19 cellular contexts compared by ENCODE assay signal in genomic region chr3:198028718-198029117, GRCh38.
DNase-seq lines count a peak whose midpoint lies in the region; ATAC-seq and TF ChIP-seq lines count a peak whose summit lies in the region.
"Had no signal": no experiment of that assay in that cellular context is flagged by ENCODE, and none has a peak within 500 bp of the region (broad histone marks: within the 10 kb centered on the region; RNA-seq: fewer than 3 reads in every experiment).

No MANE protein-coding gene starts in this region.

- H3K14ac ChIP-seq in mesenchymal stem cell (ENCODE audit: low read length in 2 of 2): no peak overlapping the region

- H2BK12ac ChIP-seq in mesenchymal stem cell (ENCODE audit: low read length in 2 of 2): no peak overlapping the region

- TF ChIP-seq CTCF in Loucy (conservative IDR thresholded peaks at IDR 0.05; ENCODE audit: low read length) (no peak), cardiac fibroblast (IDR thresholded peaks at IDR 0.05; ENCODE audit: low read depth, low read length) (no peak)

- no peak overlapping the region for H2BK120ac ChIP-seq in mesenchymal stem cell (ENCODE audit: low read depth, low read length)

- no peaks in the 10 kb centered on the region for H3K27me3 ChIP-seq in Loucy (ENCODE audit: insufficient read depth, low read length, poor library complexity, severe bottlenecking)
- H3K27me3 ChIP-seq in mesenchymal stem cell (ENCODE audit: control insufficient read depth in 1 of 2, insufficient read depth in 1 of 2, low read length in 2 of 2): no peaks in the 10 kb centered on the region
- no peaks in the 10 kb centered on the region for H3K27me3 ChIP-seq in MG63
- H3K27me3 ChIP-seq: BLaER1, pancreas, tibial nerve had no signal

- no peak overlapping the region for H2BK15ac ChIP-seq in mesenchymal stem cell (ENCODE audit: low read depth, poor library complexity, severe bottlenecking)

- H3K79me1 ChIP-seq in mesenchymal stem cell (replicated peaks; ENCODE audit: low read length, poor library complexity, severe bottlenecking): no peaks in the 10 kb centered on the region

- no peaks in the 10 kb centered on the region for H4K20me1 ChIP-seq in Loucy (ENCODE audit: insufficient read depth, low read length, poor library complexity, severe bottlenecking)
- H4K20me1 ChIP-seq: BLaER1 had no signal

- H3K4me2 ChIP-seq in Loucy (ENCODE audit: low read depth, low read length, poor library complexity, severe bottlenecking) (no peak overlapping the region), mesenchymal stem cell (ENCODE audit: low read length, poor library complexity, severe bottlenecking) (no peak overlapping the region)
- H3K4me2 ChIP-seq: BLaER1 had no signal

- no peak overlapping the region for H3K18ac ChIP-seq in mesenchymal stem cell (ENCODE audit: low read depth in 1 of 2, low read length in 2 of 2)

- H3K9me3 Mint-ChIP-seq in stimulated activated naive CD8-positive, alpha-beta T cell treated with anti-CD3 and anti-CD28 coated beads, Interleukin-15, amount 100 ng/mL, for 72 hours: no peaks in the 10 kb centered on the region
- H3K9me3 Mint-ChIP-seq: T-cell had no signal

- H3K9me3 ChIP-seq in Loucy (ENCODE audit: insufficient read depth, low read depth, low read length) (no peaks in the 10 kb centered on the region), mesenchymal stem cell (ENCODE audit: control insufficient read depth, low read length) (no peaks in the 10 kb centered on the region), MG63 (no peaks in the 10 kb centered on the region)
- H3K9me3 ChIP-seq: BLaER1, pancreas, tibial nerve had no signal

- no peaks in the 10 kb centered on the region for H3K4me1 Mint-ChIP-seq in stimulated activated naive CD8-positive, alpha-beta T cell treated with anti-CD3 and anti-CD28 coated beads, Interleukin-15, amount 100 ng/mL, for 72 hours
- H3K4me1 Mint-ChIP-seq: T-cell had no signal

- WGBS in mesenchymal stem cell: 93% methylated on average over 6 of the region's 6 CpGs

- no peak overlapping the region for H3K27ac ChIP-seq in mesenchymal stem cell (ENCODE audit: low read length, poor library complexity, severe bottlenecking)
- H3K27ac ChIP-seq: BLaER1, pancreas, tibial nerve had no signal

- no peaks in the 10 kb centered on the region for H3K79me2 ChIP-seq in Loucy (ENCODE audit: insufficient read depth, low read length)

- no peak overlapping the region for H4K91ac ChIP-seq in mesenchymal stem cell (ENCODE audit: low read length)

- DNase-seq in ELR (ENCODE audit: low read depth): peak; percentile 11
- peak; percentile 33 to 34 for DNase-seq in cardiac fibroblast (ENCODE audit: low read depth in 2 of 2)
- no peak for DNase-seq in mesenchymal stem cell
- no peak for DNase-seq in MG63
- DNase-seq in stimulated activated naive CD8-positive, alpha-beta T cell treated with anti-CD3 and anti-CD28 coated beads, Interleukin-15, amount 100 ng/mL, for 72 hours: no peak
- DNase-seq: cortex of kidney, DMS 273 treated with DMSO at 0.1 percent for 48 hours, erythroblast, H7, left colon, NCI-H2081, NCI-H82, pancreas, T-cell had no signal

- no peak overlapping the region for H2AK5ac ChIP-seq in mesenchymal stem cell (ENCODE audit: low read length, severe bottlenecking)

- H3K4me3 ChIP-seq in Loucy (ENCODE audit: low read length, poor library complexity, severe bottlenecking) (no peak overlapping the region), cardiac fibroblast (replicated peaks in 1 of 2; ENCODE audit: low read depth in 2 of 2, low read length in 2 of 2) (no peak overlapping the region), mesenchymal stem cell (ENCODE audit: insufficient read depth in 1 of 2, low read depth in 1 of 2, low read length in 2 of 2) (peak overlapping the region in 1 of 2 experiments; percentile 11), MG63 (no peak overlapping the region)
- H3K4me3 ChIP-seq: BLaER1, pancreas, tibial nerve had no signal

- H3K9me2 ChIP-seq in Loucy (replicated peaks; ENCODE audit: low read depth, low read length): no peaks in the 10 kb centered on the region

- no peak overlapping the region for H3K4ac ChIP-seq in mesenchymal stem cell (ENCODE audit: low read depth in 1 of 2, low read length in 2 of 2)

- H3K9ac ChIP-seq in Loucy (ENCODE audit: low read depth, low read length, poor library complexity, severe bottlenecking) (no peak overlapping the region), mesenchymal stem cell (ENCODE audit: low read length) (peak overlapping the region; percentile 44)
- H3K9ac ChIP-seq: BLaER1 had no signal

- no peak for ATAC-seq in GM19035 (IDR thresholded peaks at IDR 0.05; ENCODE audit: unreplicated experiment)
- ATAC-seq in HG02884 (IDR thresholded peaks at IDR 0.05; ENCODE audit: unreplicated experiment): no peak
- no peak for ATAC-seq in stimulated activated naive CD8-positive, alpha-beta T cell treated with anti-CD3 and anti-CD28 coated beads, Interleukin-15, amount 100 ng/mL, for 72 hours
- ATAC-seq: left colon, pancreas, T-cell had no signal

- no peaks in the 10 kb centered on the region for H3F3A ChIP-seq in Loucy (ENCODE audit: low read depth)

- no peak overlapping the region for H3K23ac ChIP-seq in mesenchymal stem cell (ENCODE audit: low read length in 2 of 2)

- H3K27ac Mint-ChIP-seq in stimulated activated naive CD8-positive, alpha-beta T cell treated with anti-CD3 and anti-CD28 coated beads, Interleukin-15, amount 100 ng/mL, for 72 hours: no peak overlapping the region
- H3K27ac Mint-ChIP-seq: T-cell had no signal

- no peaks in the 10 kb centered on the region for H3K36me3 ChIP-seq in Loucy (ENCODE audit: insufficient read depth, low read length)
- peaks cover 3 to 23% of the 10 kb centered on the region in 2 experiments for H3K36me3 ChIP-seq in mesenchymal stem cell (ENCODE audit: control insufficient read depth in 1 of 2, insufficient read depth in 2 of 2, low read depth in 1 of 2, low read length in 2 of 2)
- no peaks in the 10 kb centered on the region for H3K36me3 ChIP-seq in MG63
- H3K36me3 ChIP-seq: BLaER1 had no signal

- no peaks in the 10 kb centered on the region for H3K27me3 Mint-ChIP-seq in stimulated activated naive CD8-positive, alpha-beta T cell treated with anti-CD3 and anti-CD28 coated beads, Interleukin-15, amount 100 ng/mL, for 72 hours
- H3K27me3 Mint-ChIP-seq: T-cell had no signal

- no peak overlapping the region for H2BK5ac ChIP-seq in mesenchymal stem cell (ENCODE audit: low read depth, low read length, poor library complexity, severe bottlenecking)

- no peak overlapping the region for H3K4me3 Mint-ChIP-seq in stimulated activated naive CD8-positive, alpha-beta T cell treated with anti-CD3 and anti-CD28 coated beads, Interleukin-15, amount 100 ng/mL, for 72 hours
- H3K4me3 Mint-ChIP-seq: T-cell had no signal

- H2AFZ ChIP-seq in Loucy (ENCODE audit: low read length) (peak overlapping the region; percentile 7; the same call in 1 of the 2 replicates), mesenchymal stem cell (ENCODE audit: low read depth, low read length) (no peak overlapping the region)

- H4K8ac ChIP-seq in mesenchymal stem cell (ENCODE audit: low read length): no peak overlapping the region

- H3K4me1 ChIP-seq in Loucy (ENCODE audit: insufficient read depth, low read length, poor library complexity, severe bottlenecking) (peaks cover 13% of the 10 kb centered on the region), mesenchymal stem cell (ENCODE audit: control insufficient read depth, insufficient read depth, low read depth, low read length) (peaks cover 1% of the 10 kb centered on the region)
- H3K4me1 ChIP-seq: pancreas, tibial nerve had no signal

Comparison
In these comparisons a context has a peak if more than half of its experiments do, and no peak if none do; other contexts are left out.
1. DNase-seq: peak in ELR (single experiment) and cardiac fibroblast (2 of 2); none in mesenchymal stem cell (single experiment), MG63 (single experiment) and stimulated activated naive CD8-positive, alpha-beta T cell treated with anti-CD3 and anti-CD28 coated beads, Interleukin-15, amount 100 ng/mL, for 72 hours (0 of 2).